8 cellular contexts compared by ENCODE assay signal in the genomic region with DNA sequence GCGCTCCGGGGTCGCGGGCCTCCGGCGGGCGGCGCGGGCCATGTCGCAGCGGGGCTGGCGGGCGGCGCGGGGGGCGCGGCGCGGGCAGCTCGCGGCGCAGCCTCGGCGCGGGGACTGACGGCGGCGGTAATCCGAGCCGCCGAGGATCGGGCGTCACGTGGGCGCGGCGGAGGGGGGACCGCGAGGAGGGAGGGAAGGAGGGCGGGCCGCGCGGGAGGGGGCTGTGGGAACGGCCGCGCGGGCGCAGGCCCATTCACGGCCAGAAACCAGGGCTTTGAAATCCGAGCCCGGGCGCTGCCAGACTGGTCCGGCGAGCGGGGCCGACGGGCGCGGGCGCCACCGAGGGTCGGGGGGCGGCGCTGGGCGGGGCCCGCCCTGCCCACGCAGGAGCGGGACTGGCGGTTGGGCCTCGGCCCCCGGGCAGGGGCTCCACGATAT. TPM values are rescaled to one million over a fixed set of nuclear protein-coding genes. Genes with fewer than 3 reads are reported as not detected.
DNase-seq lines count a peak whose midpoint lies in the region; ATAC-seq, FAIRE-seq and TF ChIP-seq lines count a peak whose summit lies in the region.

A gene with protein sequence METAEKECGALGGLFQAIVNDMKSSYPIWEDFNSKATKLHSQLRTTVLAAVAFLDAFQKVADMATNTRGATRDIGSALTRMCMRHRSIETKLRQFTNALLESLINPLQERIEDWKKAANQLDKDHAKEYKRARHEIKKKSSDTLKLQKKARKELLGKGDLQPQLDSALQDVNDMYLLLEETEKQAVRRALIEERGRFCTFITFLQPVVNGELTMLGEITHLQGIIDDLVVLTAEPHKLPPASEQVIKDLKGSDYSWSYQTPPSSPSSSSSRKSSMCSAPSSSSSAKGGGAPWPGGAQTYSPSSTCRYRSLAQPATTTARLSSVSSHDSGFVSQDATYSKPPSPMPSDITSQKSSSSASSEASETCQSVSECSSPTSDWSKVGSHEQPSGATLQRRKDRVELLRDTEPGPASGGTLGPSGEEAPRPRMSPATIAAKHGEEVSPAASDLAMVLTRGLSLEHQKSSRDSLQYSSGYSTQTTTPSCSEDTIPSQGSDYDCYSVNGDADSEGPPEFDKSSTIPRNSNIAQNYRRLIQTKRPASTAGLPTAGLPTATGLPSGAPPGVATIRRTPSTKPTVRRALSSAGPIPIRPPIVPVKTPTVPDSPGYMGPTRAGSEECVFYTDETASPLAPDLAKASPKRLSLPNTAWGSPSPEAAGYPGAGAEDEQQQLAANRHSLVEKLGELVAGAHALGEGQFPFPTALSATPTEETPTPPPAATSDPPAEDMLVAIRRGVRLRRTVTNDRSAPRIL (minus strand): TSS at position 116 of the 438 bp plus-strand sequence. CDS start 262 bp downstream, outside the sequence.

- H3K27me3 ChIP-seq in SJCRH30 (no peaks in the 10 kb centered on the region), small intestine (ENCODE audit: control insufficient read depth in 2 of 2, insufficient read depth in 2 of 2, low read length in 2 of 2) (no peaks in the 10 kb centered on the region)

- ATAC-seq in HG03280 (IDR thresholded peaks at IDR 0.05; ENCODE audit: unreplicated experiment) = no peak

- 1% methylated on average over 28 to 72 of the region's 72 CpGs for WGBS in small intestine, 3 donors

- FAIRE-seq in small intestine (lab: Jason Lieb, UNC) (no peak), GM12892 (lab: Jason Lieb, UNC) (no peak)

- H3K4me1 ChIP-seq in SJCRH30 = peaks cover 45% of the 10 kb centered on the region
- H3K4me1 ChIP-seq in small intestine (ENCODE audit: control insufficient read depth in 2 of 2, insufficient read depth in 1 of 2, low read depth in 1 of 2, low read length in 1 of 2) = peaks cover 0 to 3% of the 10 kb centered on the region in 2 donors

- H3K27ac ChIP-seq in SJCRH30 (peak within 1 kb of the TSS; percentile 59), cingulate gyrus (ENCODE audit: low read depth, low read length) (peak within 1 kb of the TSS; percentile 96), small intestine (ENCODE audit: low read depth in 1 of 2, low read length in 1 of 2) (peak within 1 kb of the TSS; percentile 12 to 49)

- TF ChIP-seq POLR2A in GM12892 (IDR thresholded peaks at IDR 0.05; ENCODE audit: low read depth, low read length) = no peak

- DNase-seq in D341Med (ENCODE audit: low spot score) (peak; percentile 96), HuH-7 (ENCODE audit: low spot score) (peak; percentile 97), SJCRH30 (peak; percentile 82 to 84), iris pigment epithelial cell (ENCODE audit: low read depth) (peak; percentile 88), small intestine (peak; percentile 42), GM12892 (ENCODE audit: insufficient read length) (no peak)

- peak within 1 kb of the TSS; percentile 91 for H3K4me3 ChIP-seq in SJCRH30
- peak within 1 kb of the TSS; percentile 50 to 63 for H3K4me3 ChIP-seq in small intestine (ENCODE audit: low read depth in 1 of 2, low read length in 2 of 2)

- H3K9me3 ChIP-seq in SJCRH30 (replicated peaks) (no peaks in the 10 kb centered on the region), small intestine (ENCODE audit: control insufficient read depth, low read depth) (no peaks in the 10 kb centered on the region)

- H3K36me3 ChIP-seq in SJCRH30 = no peaks in the 10 kb centered on the region
- no peaks in the 10 kb centered on the region for H3K36me3 ChIP-seq in small intestine (ENCODE audit: control insufficient read depth in 2 of 2, insufficient read depth in 2 of 2, low read length in 2 of 2)

RNA-seq across cellular contexts. Expression of the gene that starts here (rescaled TPM):
- total RNA-seq in SJCRH30 (2014; rRNA removed; shearing (Covaris generic)) = 24.6 and 27.4 TPM in 2 replicates
- polyA plus RNA-seq in small intestine = 10 to 100 TPM in 1 of 3 donors, 1 to 10 TPM in 2; 2.9 to 15.2 (median 7.3) TPM
- polyA plus RNA-seq in GM12892 (2012; ENCODE audit: missing spikeins) = not detected

Comparison
In these comparisons a context has a peak if more than half of its experiments do, and no peak if none do; other contexts are left out.
1. H3K27ac ChIP-seq: peak in every context shown above with its lines; median percentile 96 in cingulate gyrus; 59 in SJCRH30; 30 in small intestine.